Comparison of ENCODE assay signal across 1 cellular context in genomic region chr9:134208981-134209725, GRCh38.
TF ChIP-seq lines count a peak whose summit lies in the region.

No MANE protein-coding gene starts in this region.

TF ChIP-seq in SK-N-SH, 30 proteins besides CTCF, POLR2A, EP300 and RAD21 (continued from another document):
- TF ChIP-seq REST (IDR thresholded peaks at IDR 0.05; ENCODE audit: low read depth, low read length): no peak
- no peak for TF ChIP-seq TEAD4 (IDR thresholded peaks at IDR 0.05; ENCODE audit: borderline replicate concordance, insufficient read depth)
- no peak for TF ChIP-seq NFIC (IDR thresholded peaks at IDR 0.05; ENCODE audit: borderline replicate concordance)
- TF ChIP-seq MEF2A (IDR thresholded peaks at IDR 0.05; ENCODE audit: borderline replicate concordance, low read depth): no peak
- TF ChIP-seq GABPA (IDR thresholded peaks at IDR 0.05; ENCODE audit: low read depth): no peak
- TF ChIP-seq YY1 (IDR thresholded peaks at IDR 0.05; ENCODE audit: low read depth): no peak
- no peak for TF ChIP-seq MAX (IDR thresholded peaks at IDR 0.05; ENCODE audit: low read depth)
